In the genomic region with DNA sequence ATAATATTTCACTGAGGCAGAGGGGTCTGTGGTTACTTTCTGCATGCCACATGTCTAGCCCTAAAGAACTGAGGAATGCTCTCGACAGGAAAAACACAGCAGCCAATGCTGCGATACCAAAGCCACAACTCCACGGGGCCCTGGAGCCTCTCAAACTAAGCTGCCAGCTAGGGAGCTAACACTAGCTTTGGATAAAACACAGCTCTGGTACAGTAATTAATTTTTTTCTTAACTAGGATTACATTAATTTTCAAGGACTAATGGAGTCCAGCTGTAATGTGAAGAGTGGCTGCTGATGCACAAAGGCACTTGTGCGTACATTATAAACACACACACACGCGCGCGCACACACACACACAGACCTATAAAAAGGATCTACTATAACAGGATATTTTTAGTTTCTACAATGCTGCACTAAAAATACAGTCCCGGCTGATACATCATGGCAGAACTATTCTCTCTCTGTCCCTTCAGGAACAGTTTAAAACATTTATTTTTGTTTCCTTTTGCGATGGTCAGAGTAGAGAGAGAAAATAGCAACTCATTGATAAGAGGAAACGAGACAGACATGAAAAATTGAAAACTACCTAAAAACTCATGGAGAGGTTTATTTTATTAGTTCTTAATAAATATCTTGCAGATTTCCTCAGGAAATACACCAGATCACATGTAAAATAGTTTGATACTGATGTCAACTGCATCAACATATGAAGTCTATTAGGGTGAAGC, we compare ENCODE assay signal across 9 cellular contexts.
A peak's percentile ranks its signal among the peaks of the same experiment; 100 is the strongest.
DNase-seq lines count a peak whose midpoint lies in the region; ATAC-seq, FAIRE-seq and TF ChIP-seq lines count a peak whose summit lies in the region.
"Had no signal": no experiment of that assay in that cellular context is flagged by ENCODE, and none has a peak within 500 bp of the region (broad histone marks: within the 10 kb centered on the region; RNA-seq: fewer than 3 reads in every experiment).

No MANE protein-coding gene starts in this region.

- CTCF ChIA-PET in activated CD4-positive, alpha-beta T cell treated with anti-CD3 and anti-CD28 coated beads for 36 hours (lab: Charles Lee): interaction anchor here (0.6 to 4.0 kb wide), 10 partner anchors 9 to 1234 kb away, joined by 3 to 21 read pairs (median 3); no protein-coding TSS in a partner anchor

- H3K27me3 Mint-ChIP-seq in activated CD4-positive, alpha-beta T cell treated with anti-CD3 and anti-CD28 coated beads for 36 hours: no peaks in the 10 kb centered on the region

- H3K9me3 Mint-ChIP-seq in activated CD4-positive, alpha-beta T cell treated with anti-CD3 and anti-CD28 coated beads for 36 hours (ENCODE audit: low read depth): no peaks in the 10 kb centered on the region

- H3K27ac ChIP-seq in adipose tissue (ENCODE audit: low read depth, low read length) (peak overlapping the region; percentile 85), thoracic aorta (peak overlapping the region; percentile 82 to 97)
- H3K27ac ChIP-seq: C4-2B had no signal

- peak overlapping the region; percentile 74 for H3K4me3 Mint-ChIP-seq in activated CD4-positive, alpha-beta T cell treated with anti-CD3 and anti-CD28 coated beads for 36 hours

- peak overlapping the region; percentile 96 for H3K27ac Mint-ChIP-seq in activated CD4-positive, alpha-beta T cell treated with anti-CD3 and anti-CD28 coated beads for 36 hours

- 25 to 66% (median 31%) methylated on average over 11 of the region's 11 CpGs for WGBS in adipose tissue, 3 donors

- no peaks in the 10 kb centered on the region for H3K9me3 ChIP-seq in thoracic aorta

- POLR2A ChIA-PET in activated CD4-positive, alpha-beta T cell treated with anti-CD3 and anti-CD28 coated beads for 36 hours (lab: Charles Lee): interaction anchor here (1.2 kb wide), 1 partner anchor 19 kb away, joined by 3 read pairs; no protein-coding TSS in a partner anchor

- peak; percentile 33 for DNase-seq in activated CD4-positive, alpha-beta T cell treated with anti-CD3 and anti-CD28 coated beads for 36 hours
- DNase-seq in activated CD4-positive, alpha-beta T cell treated with anti-CD3 and anti-CD28 coated beads for 48 hours: no peak
- peak; percentile 83 for DNase-seq in iris pigment epithelial cell (ENCODE audit: low read depth)
- DNase-seq in thoracic aorta (ENCODE audit: low spot score): peak; percentile 29
- DNase-seq in frontal cortex (ENCODE audit: low spot score in 2 of 2): no peak
- no peak for DNase-seq in NCI-H128 (lab: John Stamatoyannopoulos, UW; ENCODE audit: unreplicated experiment)
- no peak for DNase-seq in DMS79 treated with DMSO at 0.1 percent for 48 hours (lab: John Stamatoyannopoulos, UW)

- intact Hi-C loops in activated CD4-positive, alpha-beta T cell treated with anti-CD3 and anti-CD28 coated beads for 36 hours (cut with DNase I, micrococcal nuclease): loop anchor here in 1 of 2 experiments (1.0 to 2.0 kb wide), 2 partner anchors 20 to 160 kb away; partner anchors contain the start of gene HIC1

- no peaks in the 10 kb centered on the region for H3K27me3 ChIP-seq in thoracic aorta (replicated peaks; ENCODE audit: insufficient read depth)

- H3K36me3 ChIP-seq in thoracic aorta: no peaks in the 10 kb centered on the region

- H3K4me1 Mint-ChIP-seq in activated CD4-positive, alpha-beta T cell treated with anti-CD3 and anti-CD28 coated beads for 36 hours: peaks cover 62% of the 10 kb centered on the region

- H3K4me1 ChIP-seq in thoracic aorta (ENCODE audit: control insufficient read depth in 1 of 2, low read depth in 2 of 2): peaks cover 37 to 61% of the 10 kb centered on the region in 2 donors

- no peak for TF ChIP-seq CTCF in thoracic aorta (IDR thresholded peaks at IDR 0.05)

- H3K4me3 ChIP-seq in thoracic aorta: peak overlapping the region; percentile 66

- ATAC-seq in activated CD4-positive, alpha-beta T cell treated with anti-CD3 and anti-CD28 coated beads for 36 hours: no peak
- peak; percentile 68 for ATAC-seq in thoracic aorta (ENCODE audit: insufficient number of reproducible peaks, low FRiP score, low read depth)

- H3K36me3 Mint-ChIP-seq in activated CD4-positive, alpha-beta T cell treated with anti-CD3 and anti-CD28 coated beads for 36 hours (ENCODE audit: low read depth): peaks cover 11% of the 10 kb centered on the region

- no peak for FAIRE-seq in frontal cortex (lab: Jason Lieb, UNC)

Comparison
In these comparisons a context has a peak if more than half of its experiments do, and no peak if none do; other contexts are left out.
1. DNase-seq: peak in activated CD4-positive, alpha-beta T cell treated with anti-CD3 and anti-CD28 coated beads for 36 hours (single experiment), iris pigment epithelial cell (single experiment) and thoracic aorta (single experiment); none in activated CD4-positive, alpha-beta T cell treated with anti-CD3 and anti-CD28 coated beads for 48 hours (single experiment), frontal cortex (0 of 2), NCI-H128 (single experiment) and DMS79 treated with DMSO at 0.1 percent for 48 hours (single experiment).